Comparison of ENCODE assay signal across 8 cellular contexts in the genomic region with DNA sequence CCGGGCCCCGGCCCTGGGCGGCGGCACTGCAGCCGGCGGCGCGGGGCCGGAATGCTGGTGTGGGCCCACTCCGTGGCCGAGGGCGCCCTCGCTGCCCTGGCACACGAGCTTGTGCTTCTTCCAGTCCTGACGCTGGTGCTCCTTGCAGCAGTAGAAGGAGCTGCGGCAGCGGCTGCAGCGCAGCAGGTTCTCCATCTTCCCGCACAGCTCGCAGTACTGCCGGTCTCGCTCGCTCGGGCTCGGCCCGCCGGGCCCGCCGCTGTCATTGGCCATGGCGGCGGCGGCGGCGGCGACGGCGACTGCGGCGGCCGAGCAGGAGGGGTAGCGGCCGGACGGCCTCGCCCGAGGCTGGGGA. TPM values are rescaled to one million over a fixed set of nuclear protein-coding genes. Genes with fewer than 3 reads are reported as not detected.
DNase-seq lines count a peak whose midpoint lies in the region; ATAC-seq, FAIRE-seq and TF ChIP-seq lines count a peak whose summit lies in the region.

No MANE protein-coding gene starts in this region.

- H3K23ac ChIP-seq in H9 (ENCODE audit: insufficient read length, low read depth, low read length) = no peak overlapping the region

- H3K4me2 ChIP-seq in H9 (ENCODE audit: insufficient read depth, insufficient read length, low read length) = peak overlapping the region; percentile 99

- FAIRE-seq in pancreas (lab: Jason Lieb, UNC) = no peak

- H3K27me3 Mint-ChIP-seq in H9 (ENCODE audit: low read depth) (peaks cover 69% of the 10 kb centered on the region), glutamatergic neuron (ENCODE audit: unreplicated experiment) (peaks cover 6% of the 10 kb centered on the region)

- H3K27ac ChIP-seq in H9 (ENCODE audit: insufficient read length, low read depth, low read length) (no peak overlapping the region), pancreas (peak overlapping the region; percentile 93 to 99 (median 97))

- H3K36me3 Mint-ChIP-seq in H9 (ENCODE audit: insufficient read depth in 1 of 3, low read depth in 3 of 3) (no peaks in the 10 kb centered on the region), glutamatergic neuron (ENCODE audit: unreplicated experiment) (no peaks in the 10 kb centered on the region)

- no peak overlapping the region for H3K27ac Mint-ChIP-seq in H9
- H3K27ac Mint-ChIP-seq in glutamatergic neuron (ENCODE audit: unreplicated experiment) = no peak overlapping the region

- no peaks in the 10 kb centered on the region for H4K20me1 ChIP-seq in H9 (ENCODE audit: control insufficient read depth, insufficient read depth, insufficient read length)

- no peak overlapping the region for H2AK5ac ChIP-seq in H9 (ENCODE audit: insufficient read length, low read length)

- no peak overlapping the region for H4K91ac ChIP-seq in H9 (ENCODE audit: insufficient read length, low read depth, low read length)

- peak; percentile 76 for DNase-seq in NCI-H82 (lab: John Stamatoyannopoulos, UW)
- DNase-seq in NCI-H82 treated with DMSO at 0.1 percent for 48 hours (lab: John Stamatoyannopoulos, UW; ENCODE audit: unreplicated experiment) = no peak
- peak; percentile 47 for DNase-seq in H9
- DNase-seq in NCI-H1092 treated with DMSO at 0.1 percent for 48 hours (lab: John Stamatoyannopoulos, UW) = peak; percentile 67
- DNase-seq in activated naive CD4-positive, alpha-beta T cell treated with Interleukin-2 at 50 U/mL for 16 hours = peak; percentile 49
- DNase-seq in glutamatergic neuron = no peak
- DNase-seq in pancreas = peak in 5 of 6 donors; percentile 35 to 81 (median 52)
- DNase-seq in NCI-H524 treated with DMSO at 0.1 percent for 48 hours (lab: John Stamatoyannopoulos, UW) = no peak

- no peak overlapping the region for H2BK120ac ChIP-seq in H9 (ENCODE audit: low read depth, low read length, poor library complexity, severe bottlenecking)

- peaks cover 16% of the 10 kb centered on the region for H3K23me2 ChIP-seq in H9 (ENCODE audit: insufficient read length, low read depth, low read length, poor library complexity, severe bottlenecking)

- intact Hi-C loops in pancreas (cut with DNase I) = no loop called here

- H3T11ph ChIP-seq in H9 (ENCODE audit: low read length) = no peak overlapping the region

- H3K9me3 Mint-ChIP-seq in H9 (no peaks in the 10 kb centered on the region), glutamatergic neuron (ENCODE audit: unreplicated experiment) (peaks cover 9% of the 10 kb centered on the region)

- no peak overlapping the region for H3K14ac ChIP-seq in H9 (ENCODE audit: insufficient read depth, low read length)

- H2AFZ ChIP-seq in H9 (ENCODE audit: low read length) = no peak overlapping the region

- H3K9ac ChIP-seq in H9 (ENCODE audit: extremely low read depth, insufficient read length, low read length) = no peak overlapping the region

- H3K18ac ChIP-seq in H9 (ENCODE audit: insufficient read length, low read depth, low read length) = no peak overlapping the region

- no peak overlapping the region for H3K4ac ChIP-seq in H9 (ENCODE audit: low read depth, low read length)

- H3K36me3 ChIP-seq in pancreas = no peaks in the 10 kb centered on the region

- peak overlapping the region; percentile 65 to 77 for H3K4me3 Mint-ChIP-seq in H9
- H3K4me3 Mint-ChIP-seq in glutamatergic neuron (ENCODE audit: unreplicated experiment) = peak overlapping the region; percentile 27

- no peak overlapping the region for H2BK15ac ChIP-seq in H9 (ENCODE audit: low read depth, low read length)

- no peaks in the 10 kb centered on the region for H3K79me2 ChIP-seq in H9 (ENCODE audit: insufficient read depth, low read length)

- peak overlapping the region; percentile 74 to 84 (median 78) for H3K4me3 ChIP-seq in pancreas

- peak; percentile 28 to 46 (median 30) for ATAC-seq in pancreas

- H3K27me3 ChIP-seq in H9 (ENCODE audit: insufficient read depth, low read length) (peaks cover 30% of the 10 kb centered on the region), pancreas (no peaks in the 10 kb centered on the region)

- TF ChIP-seq CTCF in H9 (conservative IDR thresholded peaks at IDR 0.05) (no peak), glutamatergic neuron (IDR thresholded peaks at IDR 0.05; ENCODE audit: partially characterized antibody, unreplicated experiment) (no peak), pancreas (IDR thresholded peaks at IDR 0.05) (no peak)

- no peak overlapping the region for H2BK12ac ChIP-seq in H9 (ENCODE audit: insufficient read length, low read depth, low read length)

- no peak overlapping the region for H4K5ac ChIP-seq in H9 (ENCODE audit: insufficient read length, low read depth, low read length)

- no peaks in the 10 kb centered on the region for H3K9me3 ChIP-seq in H9 (ENCODE audit: control insufficient read depth, low read depth, low read length)
- no peaks in the 10 kb centered on the region for H3K9me3 ChIP-seq in pancreas

- no CpG with 5 or more reads among the region's 45 CpGs for WGBS in H9 (ENCODE audit: extremely low coverage, insufficient read length, low lambda C conversion rate)
- 0 to 1% methylated on average over 33 to 45 of the region's 45 CpGs for whole genome bisulfite sequencing in pancreas, 2 donors

- H3K4me1 ChIP-seq in H9 (ENCODE audit: insufficient read depth, low read length) (no peaks in the 10 kb centered on the region), pancreas (peaks cover 17 to 42% (median 36%) of the 10 kb centered on the region in 3 donors)

- no peak overlapping the region for H4K8ac ChIP-seq in H9 (replicated peaks; ENCODE audit: insufficient read length, low read depth, low read length)

- no peaks in the 10 kb centered on the region for H3K79me1 ChIP-seq in H9 (ENCODE audit: insufficient read depth, low read depth, low read length, poor library complexity, severe bottlenecking)

- no peak overlapping the region for H2BK5ac ChIP-seq in H9 (ENCODE audit: insufficient read length, low read length)

- H3K56ac ChIP-seq in H9 (ENCODE audit: insufficient read length, low read depth, low read length) = no peak overlapping the region

- H2BK20ac ChIP-seq in H9 (ENCODE audit: low read depth, low read length, poor library complexity, severe bottlenecking) = no peak overlapping the region

- H3K4me1 Mint-ChIP-seq in H9 (peaks cover 33 to 36% of the 10 kb centered on the region in 2 experiments), glutamatergic neuron (ENCODE audit: low read depth, unreplicated experiment) (peaks cover 11% of the 10 kb centered on the region)

RNA-seq across cellular contexts. Expression of gene EGLN1, which starts 0.5 kb away (rescaled TPM):
- 8.0 and 8.4 TPM in 2 replicates for total RNA-seq in H9 (2021)
- 12.3 TPM for total RNA-seq in glutamatergic neuron (ENCODE audit: unreplicated experiment)
- 10 to 100 TPM; 14.0 to 27.0 (median 19.6) TPM for total RNA-seq in pancreas
- 1 to 10 TPM; 6.8 to 10.0 TPM for polyA plus RNA-seq in pancreas

Comparison
In these comparisons a context has a peak if more than half of its experiments do, and no peak if none do; other contexts are left out.
1. DNase-seq: peak in NCI-H82 (single experiment), H9 (single experiment), NCI-H1092 treated with DMSO at 0.1 percent for 48 hours (single experiment), activated naive CD4-positive, alpha-beta T cell treated with Interleukin-2 at 50 U/mL for 16 hours (single experiment) and pancreas (5 of 6); none in NCI-H82 treated with DMSO at 0.1 percent for 48 hours (single experiment), glutamatergic neuron (single experiment) and NCI-H524 treated with DMSO at 0.1 percent for 48 hours (single experiment).